Comparison of ENCODE assay signal across 10 cellular contexts in genomic region chr3:183502782-183503181, GRCh38. TPM values are rescaled to one million over a fixed set of nuclear protein-coding genes. Genes with fewer than 3 reads are reported as not detected.
A peak's percentile ranks its signal among the peaks of the same experiment; 100 is the strongest.
DNase-seq lines count a peak whose midpoint lies in the region; ATAC-seq and TF ChIP-seq lines count a peak whose summit lies in the region.
"Had no signal": no experiment of that assay in that cellular context is flagged by ENCODE, and none has a peak within 500 bp of the region (broad histone marks: within the 10 kb centered on the region; RNA-seq: fewer than 3 reads in every experiment).

No MANE protein-coding gene starts in this region.

- H3K4me3 Mint-ChIP-seq in activated CD8-positive, alpha-beta memory T cell treated with anti-CD3 and anti-CD28 coated beads, Interleukin-2, amount 10 ng/mL, durations not matched to agents 7 days and 5 days, result no peak overlapping the region
- H3K4me3 Mint-ChIP-seq: CD14-positive monocyte; dendritic cell treated with granulocyte-macrophage colony-stimulating factor and Interleukin-4, amounts not matched to agents 40 ng/mL and 50 ng/mL, for 4 days had no signal

- no peaks in the 10 kb centered on the region for H3K79me2 ChIP-seq in hepatocyte

- TF ChIP-seq CTCF in WERI-Rb-1 (IDR thresholded peaks at IDR 0.05; ENCODE audit: low read depth, low read length) (peak; percentile 21; the same call in 1 of the 2 replicates), hepatocyte (IDR thresholded peaks at IDR 0.05; ENCODE audit: poor library complexity) (peak; percentile 27)

- peaks cover 2% of the 10 kb centered on the region for H3K9me3 Mint-ChIP-seq in activated CD8-positive, alpha-beta memory T cell treated with anti-CD3 and anti-CD28 coated beads, Interleukin-2, amount 10 ng/mL, durations not matched to agents 7 days and 5 days (ENCODE audit: low read depth)
- H3K9me3 Mint-ChIP-seq: CD14-positive monocyte; dendritic cell treated with granulocyte-macrophage colony-stimulating factor and Interleukin-4, amounts not matched to agents 40 ng/mL and 50 ng/mL, for 4 days had no signal

- H3K4me1 Mint-ChIP-seq in activated CD8-positive, alpha-beta memory T cell treated with anti-CD3 and anti-CD28 coated beads, Interleukin-2, amount 10 ng/mL, durations not matched to agents 7 days and 5 days, result peaks cover 7% of the 10 kb centered on the region

- H3K27me3 ChIP-seq in WERI-Rb-1 (ENCODE audit: insufficient read depth, low read depth, severe bottlenecking) (no peaks in the 10 kb centered on the region), hepatocyte (no peaks in the 10 kb centered on the region)

- no peak overlapping the region for H3K4me3 ChIP-seq in WERI-Rb-1 (ENCODE audit: low read depth, low read length)
- H3K4me3 ChIP-seq in hepatocyte, result no peak overlapping the region

- no peak overlapping the region for H3K4me2 ChIP-seq in hepatocyte

- H3K36me3 ChIP-seq in WERI-Rb-1, result no peaks in the 10 kb centered on the region
- H3K36me3 ChIP-seq in hepatocyte (replicated peaks; ENCODE audit: insufficient read depth, low read depth), result no peaks in the 10 kb centered on the region

- CTCF ChIA-PET in activated CD8-positive, alpha-beta memory T cell treated with anti-CD3 and anti-CD28 coated beads, Interleukin-2, amount 10 ng/mL, durations not matched to agents 7 days and 5 days (lab: Charles Lee), result interaction anchor here (0.8 to 1.3 kb wide), 3 partner anchors 11 to 128 kb away, joined by 3 to 4 read pairs (median 3); no protein-coding TSS in a partner anchor

- H3K27ac ChIP-seq in WERI-Rb-1, result no peak overlapping the region
- no peak overlapping the region for H3K27ac ChIP-seq in hepatocyte

- H3K27me3 Mint-ChIP-seq in activated CD8-positive, alpha-beta memory T cell treated with anti-CD3 and anti-CD28 coated beads, Interleukin-2, amount 10 ng/mL, durations not matched to agents 7 days and 5 days, result no peaks in the 10 kb centered on the region
- H3K27me3 Mint-ChIP-seq: dendritic cell treated with granulocyte-macrophage colony-stimulating factor and Interleukin-4, amounts not matched to agents 40 ng/mL and 50 ng/mL, for 4 days had no signal

- 52% methylated on average over 3 of the region's 3 CpGs for WGBS in hepatocyte (ENCODE audit: low lambda C conversion rate, missing lambda C conversion rate)

- ATAC-seq in activated CD8-positive, alpha-beta memory T cell treated with anti-CD3 and anti-CD28 coated beads, Interleukin-2, amount 10 ng/mL, durations not matched to agents 7 days and 5 days, result no peak
- ATAC-seq in HG02678 (IDR thresholded peaks at IDR 0.05; ENCODE audit: unreplicated experiment), result no peak
- ATAC-seq in GM18502 (IDR thresholded peaks at IDR 0.05; ENCODE audit: poor library complexity, unreplicated experiment), result no peak

- H3K9me3 ChIP-seq in WERI-Rb-1 (ENCODE audit: severe bottlenecking), result no peaks in the 10 kb centered on the region
- no peaks in the 10 kb centered on the region for H3K9me3 ChIP-seq in hepatocyte (ENCODE audit: low read depth)

- H4K20me1 ChIP-seq in hepatocyte (ENCODE audit: insufficient read depth, poor library complexity, severe bottlenecking), result no peaks in the 10 kb centered on the region

- DNase-seq in activated CD8-positive, alpha-beta memory T cell treated with anti-CD3 and anti-CD28 coated beads, Interleukin-2, amount 10 ng/mL, durations not matched to agents 7 days and 5 days, result peak; percentile 19
- no peak for DNase-seq in activated CD8-positive, alpha-beta memory T cell treated with anti-CD3 and anti-CD28 coated beads, Interleukin-2, amount 50 U/mL, for 48 hours
- DNase-seq in WERI-Rb-1, result no peak
- DNase-seq in hepatocyte (ENCODE audit: low spot score), result no peak
- peak; percentile 85 for DNase-seq in superior temporal gyrus (ENCODE audit: extremely low spot score)
- DNase-seq in activated CD4-positive, alpha-beta T cell treated with anti-CD3 and anti-CD28 coated beads for 4 hours, result no peak

- H3K36me3 Mint-ChIP-seq in activated CD8-positive, alpha-beta memory T cell treated with anti-CD3 and anti-CD28 coated beads, Interleukin-2, amount 10 ng/mL, durations not matched to agents 7 days and 5 days, result peaks cover 38% of the 10 kb centered on the region

- H3K9me2 ChIP-seq in hepatocyte (replicated peaks; ENCODE audit: insufficient read depth), result no peaks in the 10 kb centered on the region

- H2AFZ ChIP-seq in hepatocyte, result no peak overlapping the region

- H3K4me1 ChIP-seq in hepatocyte (ENCODE audit: insufficient read depth), result no peaks in the 10 kb centered on the region

- H3K27ac Mint-ChIP-seq in activated CD8-positive, alpha-beta memory T cell treated with anti-CD3 and anti-CD28 coated beads, Interleukin-2, amount 10 ng/mL, durations not matched to agents 7 days and 5 days, result no peak overlapping the region
- H3K27ac Mint-ChIP-seq: dendritic cell treated with granulocyte-macrophage colony-stimulating factor and Interleukin-4, amounts not matched to agents 40 ng/mL and 50 ng/mL, for 4 days had no signal

RNA-seq across cellular contexts. Expression of gene KLHL6, which starts 52.7 kb away (rescaled TPM):
- total RNA-seq in activated CD8-positive, alpha-beta memory T cell treated with anti-CD3 and anti-CD28 coated beads, Interleukin-2, amount 10 ng/mL, durations not matched to agents 7 days and 5 days, result 10 to 100 TPM; 30.9 to 31.5 TPM
- total RNA-seq in hepatocyte, result 0.16 and 0.17 TPM in 2 replicates
- polyA plus RNA-seq in hepatocyte, result 0.04 TPM in 1 of 2 replicates, not detected in the other

Comparison
In these comparisons a context has a peak if more than half of its experiments do, and no peak if none do; other contexts are left out.
1. DNase-seq: peak in activated CD8-positive, alpha-beta memory T cell treated with anti-CD3 and anti-CD28 coated beads, Interleukin-2, amount 10 ng/mL, durations not matched to agents 7 days and 5 days (single experiment) and superior temporal gyrus (single experiment); none in activated CD8-positive, alpha-beta memory T cell treated with anti-CD3 and anti-CD28 coated beads, Interleukin-2, amount 50 U/mL, for 48 hours (single experiment), WERI-Rb-1 (single experiment), hepatocyte (single experiment) and activated CD4-positive, alpha-beta T cell treated with anti-CD3 and anti-CD28 coated beads for 4 hours (0 of 2).
2. RNA of gene KLHL6, which starts 52.7 kb away (total RNA-seq): 30.9 to 31.5 TPM in activated CD8-positive, alpha-beta memory T cell treated with anti-CD3 and anti-CD28 coated beads, Interleukin-2, amount 10 ng/mL, durations not matched to agents 7 days and 5 days; 0.16 to 0.17 TPM in hepatocyte; every median in the first group is over 10 times any median in the second.